ENCODE assay signal across 1 cellular context in genomic region chr16:3823427-3823826, GRCh38.
TF ChIP-seq lines count a peak whose summit lies in the region.

No MANE protein-coding gene starts in this region.

TF ChIP-seq in H1, 55 proteins besides CTCF, POLR2A, EP300 and RAD21:
- no peak for TF ChIP-seq SIX5 (IDR thresholded peaks at IDR 0.05; ENCODE audit: low read depth, low read length)
- TF ChIP-seq MAFK (IDR thresholded peaks at IDR 0.05; ENCODE audit: low read depth, low read length), result no peak
- TF ChIP-seq SP1 (IDR thresholded peaks at IDR 0.05; ENCODE audit: low read depth, low read length), result no peak
- TF ChIP-seq SAP30 (IDR thresholded peaks at IDR 0.05; ENCODE audit: insufficient read depth, insufficient replicate concordance, low read length), result no peak
- TF ChIP-seq SIN3A (conservative IDR thresholded peaks at IDR 0.05 in 1 of 2, IDR thresholded peaks at IDR 0.05 in 1 of 2; ENCODE audit: low read depth in 1 of 2, low read length in 2 of 2), result no peak
- no peak for TF ChIP-seq POLR2AphosphoS5 (IDR thresholded peaks at IDR 0.05; ENCODE audit: low read depth, low read length)
- TF ChIP-seq BACH1 (IDR thresholded peaks at IDR 0.05; ENCODE audit: low read length), result no peak
- TF ChIP-seq JUND (IDR thresholded peaks at IDR 0.05; ENCODE audit: low read length), result no peak
- no peak for TF ChIP-seq SP2 (IDR thresholded peaks at IDR 0.05; ENCODE audit: low read length)
- no peak for TF ChIP-seq EZH2 (IDR thresholded peaks at IDR 0.05; ENCODE audit: low read depth, low read length, severe bottlenecking)
- no peak for TF ChIP-seq GABPA (IDR thresholded peaks at IDR 0.05; ENCODE audit: borderline replicate concordance, insufficient read depth, low read length)
- TF ChIP-seq E2F6 (IDR thresholded peaks at IDR 0.05), result no peak
- TF ChIP-seq BRCA1 (IDR thresholded peaks at IDR 0.05; ENCODE audit: low read depth, low read length), result no peak
- no peak for TF ChIP-seq CHD1 (IDR thresholded peaks at IDR 0.05; ENCODE audit: low read depth, low read length)
- TF ChIP-seq HDAC2 (IDR thresholded peaks at IDR 0.05; ENCODE audit: borderline replicate concordance in 1 of 2, low read depth in 2 of 2, low read length in 2 of 2), result no peak
- TF ChIP-seq CTBP2 (IDR thresholded peaks at IDR 0.05; ENCODE audit: borderline replicate concordance, insufficient read depth, insufficient read length, low read length), result no peak
- no peak for TF ChIP-seq CREB1 (IDR thresholded peaks at IDR 0.05)
